In genomic region chr2:64019083-64019974, GRCh38 we compare ENCODE assay signal across 1 cellular context.
TF ChIP-seq lines count a peak whose summit lies in the region.

TSS of gene VPS54 (minus strand) at chr2:64019428. CDS start at chr2:63983999, 35,429 bp downstream.

TF ChIP-seq in K562, 482 proteins besides CTCF, POLR2A, EP300 and RAD21 (continued from another document and continues in another):
- peak; percentile 88 for TF ChIP-seq SMAD4 (CRISPR knock-in tag; conservative IDR thresholded peaks at IDR 0.05)
- TF ChIP-seq CREB3 (tag; conservative IDR thresholded peaks at IDR 0.05; ENCODE audit: low read depth) = peak; percentile 81; the same call in 1 of the 2 replicates
- TF ChIP-seq ZNF830 (CRISPR knock-in tag; IDR thresholded peaks at IDR 0.05) = no peak
- no peak for TF ChIP-seq NFIX (CRISPR knock-in tag; IDR thresholded peaks at IDR 0.05; ENCODE audit: low read depth)
- TF ChIP-seq HCFC1 (IDR thresholded peaks at IDR 0.05; ENCODE audit: low read depth, low read length) = no peak; the same call in 1 of the 2 replicates
- no peak for TF ChIP-seq EZH2 (IDR thresholded peaks at IDR 0.05; ENCODE audit: borderline replicate concordance, low read depth, low read length)
- no peak for TF ChIP-seq HMG20A (CRISPR knock-in tag; conservative IDR thresholded peaks at IDR 0.05)
- TF ChIP-seq, protein P1, sequence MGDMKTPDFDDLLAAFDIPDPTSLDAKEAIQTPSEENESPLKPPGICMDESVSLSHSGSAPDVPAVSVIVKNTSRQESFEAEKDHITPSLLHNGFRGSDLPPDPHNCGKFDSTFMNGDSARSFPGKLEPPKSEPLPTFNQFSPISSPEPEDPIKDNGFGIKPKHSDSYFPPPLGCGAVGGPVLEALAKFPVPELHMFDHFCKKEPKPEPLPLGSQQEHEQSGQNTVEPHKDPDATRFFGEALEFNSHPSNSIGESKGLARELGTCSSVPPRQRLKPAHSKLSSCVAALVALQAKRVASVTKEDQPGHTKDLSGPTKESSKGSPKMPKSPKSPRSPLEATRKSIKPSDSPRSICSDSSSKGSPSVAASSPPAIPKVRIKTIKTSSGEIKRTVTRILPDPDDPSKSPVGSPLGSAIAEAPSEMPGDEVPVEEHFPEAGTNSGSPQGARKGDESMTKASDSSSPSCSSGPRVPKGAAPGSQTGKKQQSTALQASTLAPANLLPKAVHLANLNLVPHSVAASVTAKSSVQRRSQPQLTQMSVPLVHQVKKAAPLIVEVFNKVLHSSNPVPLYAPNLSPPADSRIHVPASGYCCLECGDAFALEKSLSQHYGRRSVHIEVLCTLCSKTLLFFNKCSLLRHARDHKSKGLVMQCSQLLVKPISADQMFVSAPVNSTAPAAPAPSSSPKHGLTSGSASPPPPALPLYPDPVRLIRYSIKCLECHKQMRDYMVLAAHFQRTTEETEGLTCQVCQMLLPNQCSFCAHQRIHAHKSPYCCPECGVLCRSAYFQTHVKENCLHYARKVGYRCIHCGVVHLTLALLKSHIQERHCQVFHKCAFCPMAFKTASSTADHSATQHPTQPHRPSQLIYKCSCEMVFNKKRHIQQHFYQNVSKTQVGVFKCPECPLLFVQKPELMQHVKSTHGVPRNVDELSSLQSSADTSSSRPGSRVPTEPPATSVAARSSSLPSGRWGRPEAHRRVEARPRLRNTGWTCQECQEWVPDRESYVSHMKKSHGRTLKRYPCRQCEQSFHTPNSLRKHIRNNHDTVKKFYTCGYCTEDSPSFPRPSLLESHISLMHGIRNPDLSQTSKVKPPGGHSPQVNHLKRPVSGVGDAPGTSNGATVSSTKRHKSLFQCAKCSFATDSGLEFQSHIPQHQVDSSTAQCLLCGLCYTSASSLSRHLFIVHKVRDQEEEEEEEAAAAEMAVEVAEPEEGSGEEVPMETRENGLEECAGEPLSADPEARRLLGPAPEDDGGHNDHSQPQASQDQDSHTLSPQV (IDR thresholded peaks at IDR 0.05) = peak; percentile 94
- no peak for TF ChIP-seq HSF4 (CRISPR knock-in tag; IDR thresholded peaks at IDR 0.05; ENCODE audit: borderline replicate concordance)
- TF ChIP-seq PCBP2 (IDR thresholded peaks at IDR 0.05; ENCODE audit: low read depth, low read length, poor library complexity, severe bottlenecking) = peak; percentile 39
- TF ChIP-seq NCOR1 (IDR thresholded peaks at IDR 0.05) = no peak
- no peak for TF ChIP-seq SREBF2 (CRISPR knock-in tag; IDR thresholded peaks at IDR 0.05)
- TF ChIP-seq ZNF408 (CRISPR knock-in tag; IDR thresholded peaks at IDR 0.05; ENCODE audit: low read depth) = no peak
- TF ChIP-seq THRB (CRISPR knock-in tag; conservative IDR thresholded peaks at IDR 0.05) = 0 out of 2 replicates have a peak, but pooled peaks have one; percentile 62
- TF ChIP-seq RNF2 (IDR thresholded peaks at IDR 0.05) = no peak
- TF ChIP-seq, protein P2, sequence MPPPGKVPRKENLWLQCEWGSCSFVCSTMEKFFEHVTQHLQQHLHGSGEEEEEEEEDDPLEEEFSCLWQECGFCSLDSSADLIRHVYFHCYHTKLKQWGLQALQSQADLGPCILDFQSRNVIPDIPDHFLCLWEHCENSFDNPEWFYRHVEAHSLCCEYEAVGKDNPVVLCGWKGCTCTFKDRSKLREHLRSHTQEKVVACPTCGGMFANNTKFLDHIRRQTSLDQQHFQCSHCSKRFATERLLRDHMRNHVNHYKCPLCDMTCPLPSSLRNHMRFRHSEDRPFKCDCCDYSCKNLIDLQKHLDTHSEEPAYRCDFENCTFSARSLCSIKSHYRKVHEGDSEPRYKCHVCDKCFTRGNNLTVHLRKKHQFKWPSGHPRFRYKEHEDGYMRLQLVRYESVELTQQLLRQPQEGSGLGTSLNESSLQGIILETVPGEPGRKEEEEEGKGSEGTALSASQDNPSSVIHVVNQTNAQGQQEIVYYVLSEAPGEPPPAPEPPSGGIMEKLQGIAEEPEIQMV (tag; conservative IDR thresholded peaks at IDR 0.05; ENCODE audit: low read depth) = peak; percentile 53; the same call in 1 of the 2 replicates
- peak; percentile 62; the same call in 1 of the 2 replicates for TF ChIP-seq POLR2AphosphoS5 (IDR thresholded peaks at IDR 0.05; ENCODE audit: control insufficient read depth, insufficient read depth, low read depth, low read length)
- TF ChIP-seq ZC3H8 (IDR thresholded peaks at IDR 0.05) = no peak
- no peak for TF ChIP-seq CBX2 (IDR thresholded peaks at IDR 0.05; ENCODE audit: insufficient read depth, low read length, poor library complexity, severe bottlenecking)
- no peak for TF ChIP-seq CREBBP (IDR thresholded peaks at IDR 0.05; ENCODE audit: low read depth, low read length)
- no peak for TF ChIP-seq RBM14 (IDR thresholded peaks at IDR 0.05; ENCODE audit: borderline replicate concordance, insufficient read depth, low read depth, low read length)
- no peak for TF ChIP-seq RUNX1 (IDR thresholded peaks at IDR 0.05; ENCODE audit: low read depth)
- no peak for TF ChIP-seq RREB1 (CRISPR knock-in tag; IDR thresholded peaks at IDR 0.05)
- TF ChIP-seq ZNF316 (IDR thresholded peaks at IDR 0.05) = no peak
- 0 out of 2 replicates have a peak, but pooled peaks have one; percentile 8 for TF ChIP-seq SP1 (CRISPR knock-in tag; IDR thresholded peaks at IDR 0.05)
- TF ChIP-seq ZFP30 (CRISPR knock-in tag; IDR thresholded peaks at IDR 0.05; ENCODE audit: borderline replicate concordance) = no peak
- TF ChIP-seq TEAD2 (tag; IDR thresholded peaks at IDR 0.05) = peak; percentile 73
- TF ChIP-seq POLR3A (IDR thresholded peaks at IDR 0.05; ENCODE audit: borderline replicate concordance, extremely low read depth, insufficient read depth, insufficient read length) = no peak
- 0 out of 2 replicates have a peak, but pooled peaks have one; percentile 45 for TF ChIP-seq ZBTB1 (CRISPR knock-in tag; IDR thresholded peaks at IDR 0.05; ENCODE audit: borderline replicate concordance, low read depth)
- TF ChIP-seq ZNF197 (CRISPR knock-in tag; IDR thresholded peaks at IDR 0.05; ENCODE audit: low read depth) = no peak; the same call in 1 of the 2 replicates
- no peak for TF ChIP-seq E2F8 (IDR thresholded peaks at IDR 0.05; ENCODE audit: low read depth, partially characterized antibody)
- TF ChIP-seq, protein P3, sequence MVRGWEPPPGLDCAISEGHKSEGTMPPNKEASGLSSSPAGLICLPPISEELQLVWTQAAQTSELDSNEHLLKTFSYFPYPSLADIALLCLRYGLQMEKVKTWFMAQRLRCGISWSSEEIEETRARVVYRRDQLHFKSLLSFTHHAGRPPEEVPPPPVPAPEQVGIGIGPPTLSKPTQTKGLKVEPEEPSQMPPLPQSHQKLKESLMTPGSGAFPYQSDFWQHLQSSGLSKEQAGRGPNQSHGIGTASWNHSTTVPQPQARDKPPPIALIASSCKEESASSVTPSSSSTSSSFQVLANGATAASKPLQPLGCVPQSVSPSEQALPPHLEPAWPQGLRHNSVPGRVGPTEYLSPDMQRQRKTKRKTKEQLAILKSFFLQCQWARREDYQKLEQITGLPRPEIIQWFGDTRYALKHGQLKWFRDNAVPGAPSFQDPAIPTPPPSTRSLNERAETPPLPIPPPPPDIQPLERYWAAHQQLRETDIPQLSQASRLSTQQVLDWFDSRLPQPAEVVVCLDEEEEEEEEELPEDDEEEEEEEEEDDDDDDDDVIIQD (CRISPR knock-in tag; IDR thresholded peaks at IDR 0.05) = no peak
- TF ChIP-seq DDX20 (tag; IDR thresholded peaks at IDR 0.05; ENCODE audit: low read depth) = 0 out of 2 replicates have a peak, but pooled peaks have one; percentile 26
- no peak for TF ChIP-seq ZNF146 (CRISPR knock-in tag; IDR thresholded peaks at IDR 0.05; ENCODE audit: unreplicated experiment)
- TF ChIP-seq FOXA3 (CRISPR knock-in tag; conservative IDR thresholded peaks at IDR 0.05 in 1 of 2, IDR thresholded peaks at IDR 0.05 in 1 of 2) = no peak
- TF ChIP-seq GTF2A2 (tag; IDR thresholded peaks at IDR 0.05) = peak; percentile 49; the same call in 1 of the 2 replicates
- no peak for TF ChIP-seq ZNF449 (CRISPR knock-in tag; IDR thresholded peaks at IDR 0.05)
- TF ChIP-seq OTX1 (CRISPR knock-in tag; IDR thresholded peaks at IDR 0.05) = 0 out of 2 replicates have a peak, but pooled peaks have one; percentile 41
- no peak for TF ChIP-seq PRPF4 (IDR thresholded peaks at IDR 0.05; ENCODE audit: insufficient read depth, low read depth, low read length, poor library complexity, severe bottlenecking)
